In genomic region chr20:11851646-11852045, GRCh38 we compare ENCODE assay signal across 19 cellular contexts.
DNase-seq lines count a peak whose midpoint lies in the region; ATAC-seq and TF ChIP-seq lines count a peak whose summit lies in the region.
"Had no signal": no experiment of that assay in that cellular context is flagged by ENCODE, and none has a peak within 500 bp of the region (broad histone marks: within the 10 kb centered on the region; RNA-seq: fewer than 3 reads in every experiment).

No MANE protein-coding gene starts in this region.

- no peaks in the 10 kb centered on the region for H3K36me3 Mint-ChIP-seq in activated naive CD8-positive, alpha-beta T cell treated with anti-CD3 and anti-CD28 coated beads, Interleukin-2, amount 50 U/mL, for 24 hours (ENCODE audit: low read depth)
- H3K36me3 Mint-ChIP-seq in T-helper 17 cell (ENCODE audit: low read depth), result no peaks in the 10 kb centered on the region
- H3K36me3 Mint-ChIP-seq: CD8-positive, alpha-beta memory T cell had no signal

- H2BK12ac ChIP-seq in trophoblast cell (ENCODE audit: low read length), result peak overlapping the region; percentile 98

- H2AK5ac ChIP-seq in IMR-90 (ENCODE audit: low read depth, low read length), result peak overlapping the region; percentile 53
- H2AK5ac ChIP-seq in trophoblast cell (ENCODE audit: low read length), result no peak overlapping the region

- no peak overlapping the region for H3K4me2 ChIP-seq in IMR-90 (ENCODE audit: low read depth, low read length)
- no peak overlapping the region for H3K4me2 ChIP-seq in trophoblast cell (ENCODE audit: low read length)
- H3K4me2 ChIP-seq: A549, GM23338 had no signal

- TF ChIP-seq CTCF in IMR-90 (conservative IDR thresholded peaks at IDR 0.05; ENCODE audit: low read depth, low read length), result no peak
- TF ChIP-seq CTCF in RWPE1 (conservative IDR thresholded peaks at IDR 0.05; ENCODE audit: low read depth), result no peak
- TF ChIP-seq CTCF in choroid plexus epithelial cell (conservative IDR thresholded peaks at IDR 0.05; ENCODE audit: low read depth, low read length), result no peak
- TF ChIP-seq CTCF in psoas muscle (IDR thresholded peaks at IDR 0.05), result no peak

- H3K27me3 ChIP-seq in IMR-90 (ENCODE audit: control insufficient read depth, insufficient read depth, low read length) (no peaks in the 10 kb centered on the region), trophoblast cell (ENCODE audit: insufficient read depth, low read length) (no peaks in the 10 kb centered on the region), psoas muscle (ENCODE audit: insufficient read depth in 3 of 3, low read length in 2 of 3) (no peaks in the 10 kb centered on the region)

- peaks cover 2% of the 10 kb centered on the region for H3K27me3 Mint-ChIP-seq in activated naive CD8-positive, alpha-beta T cell treated with anti-CD3 and anti-CD28 coated beads, Interleukin-2, amount 50 U/mL, for 24 hours
- no peaks in the 10 kb centered on the region for H3K27me3 Mint-ChIP-seq in T-helper 17 cell

- no peaks in the 10 kb centered on the region for H3K79me1 ChIP-seq in IMR-90 (ENCODE audit: low read depth in 1 of 2, low read length in 2 of 2)
- peaks cover 16% of the 10 kb centered on the region for H3K79me1 ChIP-seq in trophoblast cell (ENCODE audit: low read length)

- H4K5ac ChIP-seq in IMR-90 (ENCODE audit: low read depth, low read length), result peak overlapping the region; percentile 49

- no peak for TF ChIP-seq POLR2A in IMR-90 (IDR thresholded peaks at IDR 0.05; ENCODE audit: low read depth, low read length)

- H3K4ac ChIP-seq in IMR-90 (ENCODE audit: low read depth, low read length), result peak overlapping the region; percentile 74
- H3K4ac ChIP-seq in trophoblast cell (ENCODE audit: low read depth, low read length), result peak overlapping the region; percentile 29

- H3K27ac ChIP-seq in IMR-90 (ENCODE audit: insufficient read depth, low read length) (0 out of 2 replicates have a peak overlapping the region, but pooled peaks have one; percentile 9), RWPE1 (peak overlapping the region; percentile 50; the same call in 1 of the 2 replicates), trophoblast cell (ENCODE audit: low read depth, low read length) (peak overlapping the region; percentile 57), psoas muscle (no peak overlapping the region)
- H3K27ac ChIP-seq: A549, SK-N-MC had no signal

- DNase-seq in IMR-90 (peak; percentile 8), RWPE1 (ENCODE audit: low spot score) (peak; percentile 46), choroid plexus epithelial cell (ENCODE audit: low read depth) (peak; percentile 10), trophoblast cell (no peak), psoas muscle (no peak), NCI-H345 treated with DMSO at 0.1 percent for 48 hours (lab: John Stamatoyannopoulos, UW; ENCODE audit: unreplicated experiment) (no peak), T-helper 17 cell (no peak)
- DNase-seq in activated naive CD8-positive, alpha-beta T cell treated with anti-CD3 and anti-CD28 coated beads, Interleukin-2, amount 50 U/mL, for 24 hours, result no peak
- DNase-seq: C1 segment of cervical spinal cord; CD8-positive, alpha-beta memory T cell; DMS53; NCI-H187 treated with DMSO at 0.1 percent for 48 hours; NCI-H226; NCI-H526; SHP77 had no signal

- TF ChIP-seq RAD21 in IMR-90 (IDR thresholded peaks at IDR 0.05; ENCODE audit: low read length), result no peak

- H2BK120ac ChIP-seq in IMR-90 (ENCODE audit: low read depth, low read length) (peak overlapping the region; percentile 91), trophoblast cell (ENCODE audit: insufficient read depth, low read length, poor library complexity) (peak overlapping the region; percentile 48)

- no peak overlapping the region for H4K12ac ChIP-seq in trophoblast cell (ENCODE audit: low read depth, low read length)

- H3K23ac ChIP-seq in IMR-90 (ENCODE audit: low read depth, low read length), result peak overlapping the region; percentile 39; the same call in 1 of the 2 replicates
- H3K23ac ChIP-seq in trophoblast cell (ENCODE audit: low read length), result no peak overlapping the region

- peak overlapping the region; percentile 40 for H2BK5ac ChIP-seq in IMR-90 (ENCODE audit: low read depth, low read length, poor library complexity, severe bottlenecking)
- peak overlapping the region; percentile 32 for H2BK5ac ChIP-seq in trophoblast cell (ENCODE audit: low read depth, low read length, poor library complexity)

- H3K18ac ChIP-seq in IMR-90 (ENCODE audit: low read depth, low read length) (peak overlapping the region; percentile 68; the same call in 1 of the 2 replicates), trophoblast cell (ENCODE audit: low read length) (peak overlapping the region; percentile 60)

- peak overlapping the region; percentile 13 for H2AK9ac ChIP-seq in IMR-90 (replicated peaks; ENCODE audit: low read depth, low read length, poor library complexity)

- H4K8ac ChIP-seq in IMR-90 (ENCODE audit: low read depth in 2 of 2, low read length in 2 of 2), result peak overlapping the region; percentile 44 to 80; a peak in 2 of 4 replicates
- H4K8ac ChIP-seq in trophoblast cell (ENCODE audit: low read depth, low read length), result peak overlapping the region; percentile 54

- WGBS in IMR-90 (ENCODE audit: extremely low coverage in 2 of 2, insufficient read length in 1 of 2), 2 experiments, result no CpG with 5 or more reads among the region's 1 CpG
- no CpG with 5 or more reads among the region's 1 CpG for WGBS in trophoblast cell (ENCODE audit: extremely low coverage, insufficient coverage, insufficient read length)
- WGBS in psoas muscle, 3 donors, result 79 to 90% (median 89%) methylated on average over 1 of the region's 1 CpG

- H3K9me3 ChIP-seq in IMR-90 (ENCODE audit: control insufficient read depth, insufficient read depth, low read length) (no peaks in the 10 kb centered on the region), trophoblast cell (ENCODE audit: insufficient read depth, low read depth, low read length) (no peaks in the 10 kb centered on the region), psoas muscle (no peaks in the 10 kb centered on the region), T-helper 17 cell (ENCODE audit: control insufficient read depth, low read length, poor library complexity, severe bottlenecking) (no peaks in the 10 kb centered on the region)
- H3K9me3 ChIP-seq: A549 had no signal

- H3K36me3 ChIP-seq in IMR-90 (ENCODE audit: control insufficient read depth, insufficient read depth, low read length) (no peaks in the 10 kb centered on the region), trophoblast cell (ENCODE audit: control insufficient read depth in 1 of 2, insufficient read depth in 2 of 2, low read length in 2 of 2) (no peaks in the 10 kb centered on the region), psoas muscle (ENCODE audit: insufficient read depth in 1 of 2, low read depth in 1 of 2) (no peaks in the 10 kb centered on the region)

- CTCF ChIA-PET in IMR-90 (lab: Yijun Ruan, JAX) (no interaction called here), RWPE1 (lab: Yijun Ruan, JAX) (interaction anchor here (0.6 to 0.7 kb wide), 2 partner anchors 60 to 1015 kb away, joined by 3 read pairs; no protein-coding TSS in a partner anchor)

- peak overlapping the region; percentile 87 for H4K91ac ChIP-seq in IMR-90 (ENCODE audit: insufficient read depth, low read depth, low read length)
- H4K91ac ChIP-seq in trophoblast cell (ENCODE audit: low read depth, low read length), result peak overlapping the region; percentile 64

- H3K4me3 Mint-ChIP-seq in activated naive CD8-positive, alpha-beta T cell treated with anti-CD3 and anti-CD28 coated beads, Interleukin-2, amount 50 U/mL, for 24 hours, result no peak overlapping the region
- H3K4me3 Mint-ChIP-seq in T-helper 17 cell, result no peak overlapping the region
- H3K4me3 Mint-ChIP-seq: CD8-positive, alpha-beta memory T cell; GM23338 had no signal

- no peaks in the 10 kb centered on the region for H3K4me1 Mint-ChIP-seq in activated naive CD8-positive, alpha-beta T cell treated with anti-CD3 and anti-CD28 coated beads, Interleukin-2, amount 50 U/mL, for 24 hours
- no peaks in the 10 kb centered on the region for H3K4me1 Mint-ChIP-seq in T-helper 17 cell
- H3K4me1 Mint-ChIP-seq: CD8-positive, alpha-beta memory T cell had no signal

- H3K4me1 ChIP-seq in IMR-90 (ENCODE audit: control insufficient read depth, insufficient read depth, low read length) (peaks cover 20% of the 10 kb centered on the region), trophoblast cell (ENCODE audit: control insufficient read depth in 1 of 2, insufficient read depth in 2 of 2, low read length in 2 of 2) (peaks cover 3 to 12% of the 10 kb centered on the region in 2 experiments), psoas muscle (no peaks in the 10 kb centered on the region)

- POLR2A ChIA-PET in IMR-90 (lab: Charles Lee; ENCODE audit: unreplicated experiment), result no interaction called here
- POLR2A ChIA-PET in RWPE1 (lab: Yijun Ruan, JAX; ENCODE audit: low non-redundant PET), result no interaction called here

- intact Hi-C loops in IMR-90 (cut with micrococcal nuclease), result loop anchor here (5.0 kb wide), 1 partner anchor 41 kb away; no protein-coding TSS in a partner anchor
- intact Hi-C loops in psoas muscle (cut with DNase I), result no loop called here

- BruUV-seq in IMR-90 (replicated peaks; lab: Mats Ljungman, UMichigan), result no TSS peak

- H3K27ac Mint-ChIP-seq in activated naive CD8-positive, alpha-beta T cell treated with anti-CD3 and anti-CD28 coated beads, Interleukin-2, amount 50 U/mL, for 24 hours, result no peak overlapping the region
- H3K27ac Mint-ChIP-seq in T-helper 17 cell, result no peak overlapping the region
- H3K27ac Mint-ChIP-seq: CD8-positive, alpha-beta memory T cell; GM23338 had no signal

- H2AFZ ChIP-seq in IMR-90 (replicated peaks; ENCODE audit: low read length, poor library complexity), result no peak overlapping the region
- H2AFZ ChIP-seq in trophoblast cell (ENCODE audit: insufficient read depth, low read length, poor library complexity), result no peak overlapping the region
- H2AFZ ChIP-seq: GM23338 had no signal

- H2BK20ac ChIP-seq in IMR-90 (ENCODE audit: low read depth, low read length), result peak overlapping the region; percentile 91

- no peak overlapping the region for H3K9ac ChIP-seq in IMR-90 (ENCODE audit: low read depth, low read length)
- H3K9ac ChIP-seq in trophoblast cell (ENCODE audit: low read length), result peak overlapping the region; percentile 55

- H3K4me3 ChIP-seq in IMR-90 (ENCODE audit: insufficient read depth, low read depth, low read length), result no peak overlapping the region
- H3K4me3 ChIP-seq in choroid plexus epithelial cell (ENCODE audit: low read depth, low read length), result no peak overlapping the region
- no peak overlapping the region for H3K4me3 ChIP-seq in trophoblast cell (ENCODE audit: low read depth, low read length)
- no peak overlapping the region for H3K4me3 ChIP-seq in psoas muscle
- H3K4me3 ChIP-seq: A549, GM23338, K562, SK-N-MC had no signal

- H3K79me2 ChIP-seq in trophoblast cell (ENCODE audit: control insufficient read depth, insufficient read depth, low read length, poor library complexity), result no peaks in the 10 kb centered on the region

- in situ Hi-C loops in IMR-90 (cut with MboI; ENCODE audit: low sequenced_read_pairs), result no loop called here

- dilution Hi-C loops in IMR-90 (cut with HindIII; ENCODE audit: low sequenced_read_pairs, unreplicated experiment), result no loop called here

- peaks cover 4% of the 10 kb centered on the region for H3K9me1 ChIP-seq in IMR-90 (ENCODE audit: insufficient read depth, low read length)

- peak overlapping the region; percentile 74; the same call in 2 of the 3 replicates for H2BK15ac ChIP-seq in IMR-90 (ENCODE audit: low read depth, low read length)

- no peaks in the 10 kb centered on the region for H4K20me1 ChIP-seq in IMR-90 (ENCODE audit: insufficient read depth, low read length)

- H3K9me3 Mint-ChIP-seq in activated naive CD8-positive, alpha-beta T cell treated with anti-CD3 and anti-CD28 coated beads, Interleukin-2, amount 50 U/mL, for 24 hours, result peaks cover 20% of the 10 kb centered on the region
- H3K9me3 Mint-ChIP-seq: GM23338 had no signal

- no peak overlapping the region; the same call in 1 of the 2 replicates for H3K56ac ChIP-seq in IMR-90 (ENCODE audit: extremely low read depth, insufficient read depth, low read length)

- H3K14ac ChIP-seq in IMR-90 (replicated peaks; ENCODE audit: low read depth, low read length) (peak overlapping the region; percentile 61; the same call in 1 of the 2 replicates), trophoblast cell (ENCODE audit: low read length) (peak overlapping the region; percentile 8)

- no peak for ATAC-seq in IMR-90 (ENCODE audit: low read depth)
- ATAC-seq in psoas muscle, result no peak
- ATAC-seq in activated naive CD8-positive, alpha-beta T cell treated with anti-CD3 and anti-CD28 coated beads, Interleukin-2, amount 50 U/mL, for 24 hours, result no peak
- no peak for ATAC-seq in T-helper 17 cell
- ATAC-seq: A549, GM23338, K562 had no signal

Comparison
In these comparisons a context has a peak if more than half of its experiments do, and no peak if none do; other contexts are left out.
1. DNase-seq: peak in IMR-90 (single experiment), RWPE1 (single experiment) and choroid plexus epithelial cell (single experiment); none in trophoblast cell (0 of 2), psoas muscle (0 of 2), activated naive CD8-positive, alpha-beta T cell treated with anti-CD3 and anti-CD28 coated beads, Interleukin-2, amount 50 U/mL, for 24 hours (single experiment), NCI-H345 treated with DMSO at 0.1 percent for 48 hours (single experiment) and T-helper 17 cell (0 of 3).